ENCODE assay signal across 20 cellular contexts in the genomic region with DNA sequence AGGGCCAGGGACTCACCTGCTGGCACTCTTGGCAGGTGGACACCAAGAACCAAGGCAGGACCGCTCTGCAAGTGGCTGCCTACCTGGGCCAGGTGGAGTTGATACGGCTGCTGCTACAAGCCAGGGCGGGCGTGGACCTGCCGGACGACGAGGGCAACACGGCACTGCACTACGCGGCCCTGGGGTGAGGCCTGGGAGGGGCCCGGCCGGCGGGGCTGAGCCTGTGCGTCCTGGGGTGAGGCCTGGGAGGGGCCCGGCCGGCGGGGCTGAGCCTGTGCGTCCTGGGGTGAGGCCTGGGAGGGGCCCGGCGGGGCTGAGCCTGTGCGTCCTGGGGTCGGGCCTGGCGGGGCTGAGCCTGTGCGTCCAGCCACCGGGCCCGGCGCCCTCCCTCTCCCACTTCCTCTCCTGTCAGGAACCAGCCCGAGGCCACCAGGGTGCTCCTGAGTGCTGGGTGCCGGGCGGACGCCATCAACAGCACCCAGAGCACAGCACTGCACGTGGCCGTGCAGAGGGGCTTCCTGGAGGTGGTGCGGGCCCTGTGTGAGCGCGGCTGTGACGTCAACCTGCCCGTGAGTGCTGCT. TPM values are rescaled to one million over a fixed set of nuclear protein-coding genes. Genes with fewer than 3 reads are reported as not detected.
DNase-seq lines count a peak whose midpoint lies in the region; ATAC-seq and FAIRE-seq lines count a peak whose summit lies in the region.
"Had no signal": no experiment of that assay in that cellular context is flagged by ENCODE, and none has a peak within 500 bp of the region (broad histone marks: within the 10 kb centered on the region; RNA-seq: fewer than 3 reads in every experiment).

No MANE protein-coding gene starts in this region.

- WGBS in small intestine, 3 donors: 30 to 65% (median 44%) methylated on average over 18 to 38 of the region's 38 CpGs

- no peak overlapping the region for H3K27ac Mint-ChIP-seq in activated naive CD8-positive, alpha-beta T cell treated with anti-CD3 and anti-CD28 coated beads, Interleukin-2, amount 10 ng/mL, durations not matched to agents 7 days and 5 days
- no peak overlapping the region for H3K27ac Mint-ChIP-seq in activated naive CD8-positive, alpha-beta T cell treated with anti-CD3 and anti-CD28 coated beads, Interleukin-2, amount 50 U/mL, for 24 hours
- no peak overlapping the region for H3K27ac Mint-ChIP-seq in activated CD8-positive, alpha-beta T cell treated with anti-CD3 and anti-CD28 coated beads, Interleukin-2, amount 10 ng/mL, durations not matched to agents 7 days and 5 days
- H3K27ac Mint-ChIP-seq: activated naive CD8-positive, alpha-beta T cell treated with anti-CD3 and anti-CD28 coated beads for 36 hours; stimulated activated naive CD8-positive, alpha-beta T cell treated with anti-CD3 and anti-CD28 coated beads, Interleukin-15, Interleukin-2, amounts not matched to agents 100 ng/mL and 50 ng/mL, for 24 hours had no signal

- H3K4me1 Mint-ChIP-seq in activated naive CD8-positive, alpha-beta T cell treated with anti-CD3 and anti-CD28 coated beads, Interleukin-2, amount 10 ng/mL, durations not matched to agents 7 days and 5 days: peaks cover 2% of the 10 kb centered on the region
- peaks cover 6% of the 10 kb centered on the region for H3K4me1 Mint-ChIP-seq in activated naive CD8-positive, alpha-beta T cell treated with anti-CD3 and anti-CD28 coated beads, Interleukin-2, amount 50 U/mL, for 24 hours
- H3K4me1 Mint-ChIP-seq in activated CD8-positive, alpha-beta T cell treated with anti-CD3 and anti-CD28 coated beads, Interleukin-2, amount 10 ng/mL, durations not matched to agents 7 days and 5 days (ENCODE audit: low read depth): peaks cover 9% of the 10 kb centered on the region

- H3K27ac ChIP-seq in small intestine (ENCODE audit: low read depth in 1 of 2, low read length in 1 of 2): peak overlapping the region in 1 of 2 donors; percentile 43
- H3K27ac ChIP-seq: gastrocnemius medialis, GM23248, parathyroid adenoma, SJSA1, vagina had no signal

- no peak overlapping the region for H3K4me3 ChIP-seq in small intestine (ENCODE audit: low read depth in 1 of 2, low read length in 2 of 2)
- H3K4me3 ChIP-seq: gastrocnemius medialis, GM23248, SJSA1, vagina had no signal

- no peaks in the 10 kb centered on the region for H3K9me3 ChIP-seq in small intestine (ENCODE audit: control insufficient read depth, low read depth)
- H3K9me3 ChIP-seq: gastrocnemius medialis, SJSA1, vagina had no signal

- H3K4me3 Mint-ChIP-seq in activated naive CD8-positive, alpha-beta T cell treated with anti-CD3 and anti-CD28 coated beads, Interleukin-2, amount 10 ng/mL, durations not matched to agents 7 days and 5 days: no peak overlapping the region
- no peak overlapping the region for H3K4me3 Mint-ChIP-seq in activated naive CD8-positive, alpha-beta T cell treated with anti-CD3 and anti-CD28 coated beads, Interleukin-2, amount 50 U/mL, for 24 hours
- H3K4me3 Mint-ChIP-seq in activated CD8-positive, alpha-beta T cell treated with anti-CD3 and anti-CD28 coated beads, Interleukin-2, amount 10 ng/mL, durations not matched to agents 7 days and 5 days: no peak overlapping the region
- H3K4me3 Mint-ChIP-seq: activated naive CD8-positive, alpha-beta T cell treated with anti-CD3 and anti-CD28 coated beads for 36 hours; stimulated activated naive CD8-positive, alpha-beta T cell treated with anti-CD3 and anti-CD28 coated beads, Interleukin-15, Interleukin-2, amounts not matched to agents 100 ng/mL and 50 ng/mL, for 24 hours had no signal

- ATAC-seq in activated naive CD8-positive, alpha-beta T cell treated with anti-CD3 and anti-CD28 coated beads, Interleukin-2, amount 10 ng/mL, durations not matched to agents 7 days and 5 days (ENCODE audit: low read depth): no peak
- ATAC-seq in activated naive CD8-positive, alpha-beta T cell treated with anti-CD3 and anti-CD28 coated beads, Interleukin-2, amount 50 U/mL, for 24 hours: no peak
- ATAC-seq in left lobe of liver: no peak
- ATAC-seq in HG03025 (IDR thresholded peaks at IDR 0.05; ENCODE audit: low FRiP score, unreplicated experiment): no peak
- ATAC-seq in activated CD8-positive, alpha-beta T cell treated with anti-CD3 and anti-CD28 coated beads, Interleukin-2, amount 10 ng/mL, durations not matched to agents 7 days and 5 days: no peak
- ATAC-seq: gastrocnemius medialis had no signal

- CTCF ChIA-PET in activated CD8-positive, alpha-beta T cell treated with anti-CD3 and anti-CD28 coated beads, Interleukin-2, amount 10 ng/mL, durations not matched to agents 7 days and 5 days (lab: Charles Lee): interaction anchor here (2.9 kb wide), 1 partner anchor 13 kb away, joined by 21 read pairs; a partner anchor contains a TSS

- H3K36me3 ChIP-seq in small intestine (ENCODE audit: control insufficient read depth in 2 of 2, insufficient read depth in 2 of 2, low read length in 2 of 2): no peaks in the 10 kb centered on the region
- H3K36me3 ChIP-seq: vagina had no signal

- peaks cover 7% of the 10 kb centered on the region for H3K27me3 Mint-ChIP-seq in activated naive CD8-positive, alpha-beta T cell treated with anti-CD3 and anti-CD28 coated beads, Interleukin-2, amount 10 ng/mL, durations not matched to agents 7 days and 5 days
- peaks cover 3% of the 10 kb centered on the region for H3K27me3 Mint-ChIP-seq in activated naive CD8-positive, alpha-beta T cell treated with anti-CD3 and anti-CD28 coated beads, Interleukin-2, amount 50 U/mL, for 24 hours
- peaks cover 4% of the 10 kb centered on the region for H3K27me3 Mint-ChIP-seq in activated CD8-positive, alpha-beta T cell treated with anti-CD3 and anti-CD28 coated beads, Interleukin-2, amount 10 ng/mL, durations not matched to agents 7 days and 5 days (ENCODE audit: low read depth)

- FAIRE-seq in small intestine (lab: Jason Lieb, UNC): no peak

- POLR2A ChIA-PET in activated naive CD8-positive, alpha-beta T cell treated with anti-CD3 and anti-CD28 coated beads, Interleukin-2, amount 10 ng/mL, durations not matched to agents 7 days and 5 days (lab: Charles Lee): interaction anchor here (2.3 to 4.5 kb wide), 2 partner anchors 12 kb away, joined by 11 to 76 read pairs; a partner anchor contains a TSS
- POLR2A ChIA-PET in activated CD8-positive, alpha-beta T cell treated with anti-CD3 and anti-CD28 coated beads, Interleukin-2, amount 10 ng/mL, durations not matched to agents 7 days and 5 days (lab: Charles Lee): interaction anchor here (1.9 kb wide), 1 partner anchor 12 kb away, joined by 7 read pairs; a partner anchor contains a TSS

- H3K36me3 Mint-ChIP-seq in activated naive CD8-positive, alpha-beta T cell treated with anti-CD3 and anti-CD28 coated beads, Interleukin-2, amount 10 ng/mL, durations not matched to agents 7 days and 5 days: peaks cover 2% of the 10 kb centered on the region
- peaks cover 2% of the 10 kb centered on the region for H3K36me3 Mint-ChIP-seq in activated naive CD8-positive, alpha-beta T cell treated with anti-CD3 and anti-CD28 coated beads, Interleukin-2, amount 50 U/mL, for 24 hours (ENCODE audit: low read depth)
- H3K36me3 Mint-ChIP-seq in activated CD8-positive, alpha-beta T cell treated with anti-CD3 and anti-CD28 coated beads, Interleukin-2, amount 10 ng/mL, durations not matched to agents 7 days and 5 days (ENCODE audit: low read depth): peaks cover 2% of the 10 kb centered on the region

- no peaks in the 10 kb centered on the region for H3K9me3 Mint-ChIP-seq in activated naive CD8-positive, alpha-beta T cell treated with anti-CD3 and anti-CD28 coated beads, Interleukin-2, amount 10 ng/mL, durations not matched to agents 7 days and 5 days
- H3K9me3 Mint-ChIP-seq in activated naive CD8-positive, alpha-beta T cell treated with anti-CD3 and anti-CD28 coated beads, Interleukin-2, amount 50 U/mL, for 24 hours: no peaks in the 10 kb centered on the region
- no peaks in the 10 kb centered on the region for H3K9me3 Mint-ChIP-seq in activated CD8-positive, alpha-beta T cell treated with anti-CD3 and anti-CD28 coated beads, Interleukin-2, amount 10 ng/mL, durations not matched to agents 7 days and 5 days (ENCODE audit: insufficient read depth)
- H3K9me3 Mint-ChIP-seq: activated naive CD8-positive, alpha-beta T cell treated with anti-CD3 and anti-CD28 coated beads for 36 hours; stimulated activated naive CD8-positive, alpha-beta T cell treated with anti-CD3 and anti-CD28 coated beads, Interleukin-15, Interleukin-2, amounts not matched to agents 100 ng/mL and 50 ng/mL, for 24 hours had no signal

- H3K4me1 ChIP-seq in small intestine (ENCODE audit: control insufficient read depth in 2 of 2, insufficient read depth in 1 of 2, low read depth in 1 of 2, low read length in 1 of 2): no peaks in the 10 kb centered on the region
- H3K4me1 ChIP-seq: parathyroid adenoma, SJSA1 had no signal

- H3K27me3 ChIP-seq in small intestine (ENCODE audit: control insufficient read depth in 2 of 2, insufficient read depth in 2 of 2, low read length in 2 of 2): peaks cover 2 to 4% of the 10 kb centered on the region in 2 donors
- H3K27me3 ChIP-seq: SJSA1 had no signal

- DNase-seq in activated naive CD8-positive, alpha-beta T cell treated with anti-CD3 and anti-CD28 coated beads, Interleukin-2, amount 10 ng/mL, durations not matched to agents 7 days and 5 days: peak; percentile 39
- no peak for DNase-seq in activated naive CD8-positive, alpha-beta T cell treated with anti-CD3 and anti-CD28 coated beads, Interleukin-2, amount 50 U/mL, for 24 hours
- DNase-seq in SW480 (ENCODE audit: low spot score) (peak; percentile 11), left lobe of liver (ENCODE audit: low spot score) (peak; percentile 42), small intestine (peak; percentile 80), Ammon's horn (ENCODE audit: low spot score) (no peak)
- no peak for DNase-seq in activated CD8-positive, alpha-beta T cell treated with anti-CD3 and anti-CD28 coated beads, Interleukin-2, amount 10 ng/mL, durations not matched to agents 7 days and 5 days
- DNase-seq: ACHN; activated naive CD8-positive, alpha-beta T cell treated with anti-CD3 and anti-CD28 coated beads for 36 hours; gastrocnemius medialis; GM23248; NCI-H1105 treated with DMSO at 0.1 percent for 48 hours; NCI-H2171; NK-92 treated with Interleukin-12 subunit alpha and Interleukin-12 subunit beta, amount 100 ng/mL, for 24 hours; T-helper 9 cell had no signal

RNA-seq across cellular contexts. Expression of a gene that starts 4.6 kb away (rescaled TPM):
- total RNA-seq in activated naive CD8-positive, alpha-beta T cell treated with anti-CD3 and anti-CD28 coated beads, Interleukin-2, amount 10 ng/mL, durations not matched to agents 7 days and 5 days: 1 to 10 TPM; 5.2 to 6.7 TPM
- 1.6 TPM for total RNA-seq in left lobe of liver
- 10 to 100 TPM in 1 of 3 donors, 1 to 10 TPM in 2; 1.2 to 16.5 (median 1.6) TPM for polyA plus RNA-seq in small intestine
- total RNA-seq in activated CD8-positive, alpha-beta T cell treated with anti-CD3 and anti-CD28 coated beads, Interleukin-2, amount 10 ng/mL, durations not matched to agents 7 days and 5 days: 1 to 10 TPM; 1.7 to 2.0 TPM
- total RNA-seq: GM23248 had no signal

RNA-seq across cellular contexts. Expression of a gene that starts 12.1 kb away (rescaled TPM):
- total RNA-seq in activated naive CD8-positive, alpha-beta T cell treated with anti-CD3 and anti-CD28 coated beads, Interleukin-2, amount 10 ng/mL, durations not matched to agents 7 days and 5 days: 10 to 100 TPM; 72.6 to 75.2 TPM
- 65.1 TPM for total RNA-seq in left lobe of liver
- polyA plus RNA-seq in small intestine: 100 to 1,000 TPM in 2 of 3 donors, 10 to 100 TPM in 1; 53.3 to 213 (median 178) TPM
- 10 to 100 TPM; 49.3 to 50.7 TPM for total RNA-seq in activated CD8-positive, alpha-beta T cell treated with anti-CD3 and anti-CD28 coated beads, Interleukin-2, amount 10 ng/mL, durations not matched to agents 7 days and 5 days

RNA-seq across cellular contexts. Expression of a gene that starts 27.4 kb away (rescaled TPM):
- total RNA-seq in activated naive CD8-positive, alpha-beta T cell treated with anti-CD3 and anti-CD28 coated beads, Interleukin-2, amount 10 ng/mL, durations not matched to agents 7 days and 5 days: 1 to 10 TPM; 4.4 to 4.6 TPM
- total RNA-seq in left lobe of liver: 0.58 TPM
- polyA plus RNA-seq in small intestine: 1 to 10 TPM in 2 of 3 donors, under 1 TPM in 1; 0.54 to 2.9 (median 2.2) TPM
- total RNA-seq in activated CD8-positive, alpha-beta T cell treated with anti-CD3 and anti-CD28 coated beads, Interleukin-2, amount 10 ng/mL, durations not matched to agents 7 days and 5 days: 1 to 10 TPM; 7.5 to 9.3 TPM

RNA-seq across cellular contexts. Expression of a gene that starts 31.5 kb away (rescaled TPM):
- total RNA-seq in activated naive CD8-positive, alpha-beta T cell treated with anti-CD3 and anti-CD28 coated beads, Interleukin-2, amount 10 ng/mL, durations not matched to agents 7 days and 5 days: 10 to 100 TPM; 40.8 to 42.3 TPM
- total RNA-seq in left lobe of liver: 8.7 TPM
- 10 to 100 TPM; 32.0 to 61.7 (median 58.1) TPM for polyA plus RNA-seq in small intestine
- total RNA-seq in activated CD8-positive, alpha-beta T cell treated with anti-CD3 and anti-CD28 coated beads, Interleukin-2, amount 10 ng/mL, durations not matched to agents 7 days and 5 days: 10 to 100 TPM; 35.4 to 39.5 TPM

RNA-seq across cellular contexts. Expression of a gene that starts 52.7 kb away (rescaled TPM):
- total RNA-seq in activated naive CD8-positive, alpha-beta T cell treated with anti-CD3 and anti-CD28 coated beads, Interleukin-2, amount 10 ng/mL, durations not matched to agents 7 days and 5 days: 100 to 1,000 TPM; 118 TPM
- total RNA-seq in left lobe of liver: 65.4 TPM
- polyA plus RNA-seq in small intestine: 100 to 1,000 TPM; 115 to 140 (median 133) TPM
- 100 to 1,000 TPM; 123 to 129 TPM for total RNA-seq in activated CD8-positive, alpha-beta T cell treated with anti-CD3 and anti-CD28 coated beads, Interleukin-2, amount 10 ng/mL, durations not matched to agents 7 days and 5 days

Comparison
In these comparisons a context has a peak if more than half of its experiments do, and no peak if none do; other contexts are left out.
1. DNase-seq: peak in activated naive CD8-positive, alpha-beta T cell treated with anti-CD3 and anti-CD28 coated beads, Interleukin-2, amount 10 ng/mL, durations not matched to agents 7 days and 5 days (single experiment), SW480 (single experiment), left lobe of liver (single experiment) and small intestine (single experiment); none in activated naive CD8-positive, alpha-beta T cell treated with anti-CD3 and anti-CD28 coated beads, Interleukin-2, amount 50 U/mL, for 24 hours (single experiment), Ammon's horn (single experiment) and activated CD8-positive, alpha-beta T cell treated with anti-CD3 and anti-CD28 coated beads, Interleukin-2, amount 10 ng/mL, durations not matched to agents 7 days and 5 days (single experiment).